Comparison of ENCODE assay signal across 17 cellular contexts in genomic region chr5:72637058-72637457, GRCh38.
"Had no signal": no experiment of that assay in that cellular context is flagged by ENCODE, and none has a peak within 500 bp of the region (broad histone marks: within the 10 kb centered on the region; RNA-seq: fewer than 3 reads in every experiment).

No MANE protein-coding gene starts in this region.

- H3K27ac ChIP-seq: stomach, suprapubic skin, testis, thoracic aorta, thyroid gland, tibial artery, tibial nerve, transverse colon, upper lobe of left lung, upper lobe of right lung, uterus, vagina had no signal

- H3K9me3 ChIP-seq: stomach, suprapubic skin, testis, thoracic aorta, thyroid gland, tibial artery, tibial nerve, transverse colon, upper lobe of left lung, upper lobe of right lung, uterus, vagina had no signal

- H3K36me3 ChIP-seq: stomach, suprapubic skin, thoracic aorta, thyroid gland, tibial artery, tibial nerve, transverse colon, upper lobe of left lung, upper lobe of right lung, uterus, vagina had no signal

- H3K4me1 ChIP-seq: testis, tibial artery, tibial nerve, upper lobe of left lung had no signal

- ATAC-seq: stimulated activated effector memory CD8-positive, alpha-beta T cell treated with anti-CD3 and anti-CD28 coated beads, Interleukin-12 subunit alpha, Interleukin-12 subunit beta, amount 100 ng/mL, for 72 hours; stimulated activated memory B cell treated with anti-CD40 and anti-IgM and Interleukin-4, amounts not matched to agents 10 μg/mL and 1 μg/mL and 100 μg/mL, for 72 hours; stimulated activated naive B cell treated with anti-CD40 and anti-IgM and Interleukin-4, amounts not matched to agents 10 μg/mL and 1 μg/mL and 100 μg/mL, for 72 hours; stimulated activated naive CD8-positive, alpha-beta T cell treated with anti-CD3 and anti-CD28 coated beads, Interleukin-15, amount 100 ng/mL, for 72 hours; stimulated activated naive CD8-positive, alpha-beta T cell treated with anti-CD3 and anti-CD28 coated beads, Interleukin-15, Interleukin-2, amounts not matched to agents 100 U/mL and 50 U/mL, for 24 hours; upper lobe of right lung had no signal

- H3K4me3 ChIP-seq: stomach, suprapubic skin, testis, thoracic aorta, thyroid gland, tibial artery, tibial nerve, transverse colon, upper lobe of left lung, upper lobe of right lung, uterus, vagina had no signal
